ENCODE assay signal across 3 cellular contexts in the genomic region with DNA sequence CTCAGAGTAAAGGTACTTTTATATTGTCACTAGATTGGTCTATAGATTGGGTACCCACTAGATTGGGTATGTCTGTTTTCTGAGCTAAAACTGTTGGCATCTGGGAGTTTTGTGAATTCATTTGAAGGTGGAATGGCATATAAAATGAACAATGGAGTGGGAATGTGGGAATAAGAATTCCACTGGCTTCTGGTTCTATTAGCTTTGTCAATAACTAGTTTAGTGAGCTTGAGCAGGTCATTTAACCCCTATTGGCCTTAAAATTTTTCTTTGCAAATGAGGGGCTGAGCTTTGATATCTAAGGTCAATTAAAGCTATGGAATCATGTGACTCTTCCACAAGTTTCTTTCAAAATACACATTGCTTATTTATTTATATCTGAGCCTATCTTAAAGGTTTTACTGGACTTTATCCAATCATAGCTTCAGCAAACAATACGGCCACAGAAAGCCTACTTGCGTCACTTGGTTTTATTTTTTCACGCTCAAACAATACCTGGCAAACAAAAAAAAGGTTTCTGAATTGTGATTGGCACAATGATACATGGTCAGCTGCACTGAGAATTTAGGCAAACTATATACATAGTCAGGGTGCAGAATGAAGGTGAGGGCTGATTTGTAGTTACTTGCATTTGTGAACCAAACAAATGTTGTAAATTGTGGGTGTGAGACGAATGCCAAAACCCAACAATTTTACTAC.
TF ChIP-seq lines count a peak whose summit lies in the region.

No MANE protein-coding gene starts in this region.

TF ChIP-seq in HCT116, 20 proteins besides CTCF, POLR2A, EP300 and RAD21 (continues in another document):
- no peak for TF ChIP-seq ELF1 (IDR thresholded peaks at IDR 0.05; ENCODE audit: borderline replicate concordance, low read depth)
- TF ChIP-seq SIN3A (IDR thresholded peaks at IDR 0.05; ENCODE audit: low read depth), result no peak
- TF ChIP-seq CBX3 (IDR thresholded peaks at IDR 0.05; ENCODE audit: low read depth), result no peak
- TF ChIP-seq TCF7L2 (IDR thresholded peaks at IDR 0.05; ENCODE audit: borderline replicate concordance, extremely low read depth, insufficient read depth, insufficient read length), result no peak
- no peak for TF ChIP-seq SRF (IDR thresholded peaks at IDR 0.05; ENCODE audit: low read depth)
- TF ChIP-seq YY1 (IDR thresholded peaks at IDR 0.05; ENCODE audit: extremely low read depth, insufficient replicate concordance, low read depth, low read length), result no peak
- no peak for TF ChIP-seq EZH2phosphoT487 (IDR thresholded peaks at IDR 0.05; ENCODE audit: borderline replicate concordance)
- TF ChIP-seq ZNF274 (IDR thresholded peaks at IDR 0.05; ENCODE audit: low read depth, low read length), result no peak
- no peak for TF ChIP-seq POLR2AphosphoS5 (IDR thresholded peaks at IDR 0.05; ENCODE audit: low read depth, low read length)
- TF ChIP-seq, protein P1, sequence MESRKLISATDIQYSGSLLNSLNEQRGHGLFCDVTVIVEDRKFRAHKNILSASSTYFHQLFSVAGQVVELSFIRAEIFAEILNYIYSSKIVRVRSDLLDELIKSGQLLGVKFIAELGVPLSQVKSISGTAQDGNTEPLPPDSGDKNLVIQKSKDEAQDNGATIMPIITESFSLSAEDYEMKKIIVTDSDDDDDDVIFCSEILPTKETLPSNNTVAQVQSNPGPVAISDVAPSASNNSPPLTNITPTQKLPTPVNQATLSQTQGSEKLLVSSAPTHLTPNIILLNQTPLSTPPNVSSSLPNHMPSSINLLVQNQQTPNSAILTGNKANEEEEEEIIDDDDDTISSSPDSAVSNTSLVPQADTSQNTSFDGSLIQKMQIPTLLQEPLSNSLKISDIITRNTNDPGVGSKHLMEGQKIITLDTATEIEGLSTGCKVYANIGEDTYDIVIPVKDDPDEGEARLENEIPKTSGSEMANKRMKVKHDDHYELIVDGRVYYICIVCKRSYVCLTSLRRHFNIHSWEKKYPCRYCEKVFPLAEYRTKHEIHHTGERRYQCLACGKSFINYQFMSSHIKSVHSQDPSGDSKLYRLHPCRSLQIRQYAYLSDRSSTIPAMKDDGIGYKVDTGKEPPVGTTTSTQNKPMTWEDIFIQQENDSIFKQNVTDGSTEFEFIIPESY (IDR thresholded peaks at IDR 0.05; ENCODE audit: extremely low read depth, insufficient replicate concordance, low read length), result no peak
- TF ChIP-seq EZH2 (IDR thresholded peaks at IDR 0.05), result no peak
- TF ChIP-seq FOSL1 (IDR thresholded peaks at IDR 0.05; ENCODE audit: low read depth), result no peak
- TF ChIP-seq JUND (IDR thresholded peaks at IDR 0.05), result no peak
- no peak for TF ChIP-seq EGR1 (IDR thresholded peaks at IDR 0.05; ENCODE audit: low read depth)
- TF ChIP-seq SP1 (IDR thresholded peaks at IDR 0.05; ENCODE audit: low read depth), result no peak
- TF ChIP-seq, protein P2, sequence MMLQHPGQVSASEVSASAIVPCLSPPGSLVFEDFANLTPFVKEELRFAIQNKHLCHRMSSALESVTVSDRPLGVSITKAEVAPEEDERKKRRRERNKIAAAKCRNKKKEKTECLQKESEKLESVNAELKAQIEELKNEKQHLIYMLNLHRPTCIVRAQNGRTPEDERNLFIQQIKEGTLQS (IDR thresholded peaks at IDR 0.05), result no peak

TF ChIP-seq in K562, 482 proteins besides CTCF, POLR2A, EP300 and RAD21:
- TF ChIP-seq ESRRA (IDR thresholded peaks at IDR 0.05; ENCODE audit: borderline replicate concordance, low read depth) (no peak), TBP (optimal IDR thresholded peaks at IDR 0.05; ENCODE audit: low read depth, low read length) (no peak), YBX1 (IDR thresholded peaks at IDR 0.05) (no peak), ZNF354B (CRISPR knock-in tag; IDR thresholded peaks at IDR 0.05) (no peak)
- TF ChIP-seq, protein P1 (CRISPR knock-in tag; IDR thresholded peaks at IDR 0.05), result no peak
- TF ChIP-seq, protein P3, sequence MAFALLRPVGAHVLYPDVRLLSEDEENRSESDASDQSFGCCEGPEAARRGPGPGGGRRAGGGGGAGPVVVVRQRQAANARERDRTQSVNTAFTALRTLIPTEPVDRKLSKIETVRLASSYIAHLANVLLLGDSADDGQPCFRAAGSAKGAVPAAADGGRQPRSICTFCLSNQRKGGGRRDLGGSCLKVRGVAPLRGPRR (CRISPR knock-in tag; IDR thresholded peaks at IDR 0.05), result no peak
- TF ChIP-seq, protein P4, sequence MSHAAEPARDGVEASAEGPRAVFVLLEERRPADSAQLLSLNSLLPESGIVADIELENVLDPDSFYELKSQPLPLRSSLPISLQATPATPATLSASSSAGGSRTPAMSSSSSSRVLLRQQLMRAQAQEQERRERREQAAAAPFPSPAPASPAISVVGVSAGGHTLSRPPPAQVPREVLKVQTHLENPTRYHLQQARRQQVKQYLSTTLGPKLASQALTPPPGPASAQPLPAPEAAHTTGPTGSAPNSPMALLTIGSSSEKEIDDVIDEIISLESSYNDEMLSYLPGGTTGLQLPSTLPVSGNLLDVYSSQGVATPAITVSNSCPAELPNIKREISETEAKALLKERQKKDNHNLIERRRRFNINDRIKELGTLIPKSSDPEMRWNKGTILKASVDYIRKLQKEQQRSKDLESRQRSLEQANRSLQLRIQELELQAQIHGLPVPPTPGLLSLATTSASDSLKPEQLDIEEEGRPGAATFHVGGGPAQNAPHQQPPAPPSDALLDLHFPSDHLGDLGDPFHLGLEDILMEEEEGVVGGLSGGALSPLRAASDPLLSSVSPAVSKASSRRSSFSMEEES (CRISPR knock-in tag; IDR thresholded peaks at IDR 0.05), result peak; percentile 57

TF ChIP-seq in GM23338, 12 proteins besides CTCF, POLR2A, EP300 and RAD21:
- TF ChIP-seq, protein P5, sequence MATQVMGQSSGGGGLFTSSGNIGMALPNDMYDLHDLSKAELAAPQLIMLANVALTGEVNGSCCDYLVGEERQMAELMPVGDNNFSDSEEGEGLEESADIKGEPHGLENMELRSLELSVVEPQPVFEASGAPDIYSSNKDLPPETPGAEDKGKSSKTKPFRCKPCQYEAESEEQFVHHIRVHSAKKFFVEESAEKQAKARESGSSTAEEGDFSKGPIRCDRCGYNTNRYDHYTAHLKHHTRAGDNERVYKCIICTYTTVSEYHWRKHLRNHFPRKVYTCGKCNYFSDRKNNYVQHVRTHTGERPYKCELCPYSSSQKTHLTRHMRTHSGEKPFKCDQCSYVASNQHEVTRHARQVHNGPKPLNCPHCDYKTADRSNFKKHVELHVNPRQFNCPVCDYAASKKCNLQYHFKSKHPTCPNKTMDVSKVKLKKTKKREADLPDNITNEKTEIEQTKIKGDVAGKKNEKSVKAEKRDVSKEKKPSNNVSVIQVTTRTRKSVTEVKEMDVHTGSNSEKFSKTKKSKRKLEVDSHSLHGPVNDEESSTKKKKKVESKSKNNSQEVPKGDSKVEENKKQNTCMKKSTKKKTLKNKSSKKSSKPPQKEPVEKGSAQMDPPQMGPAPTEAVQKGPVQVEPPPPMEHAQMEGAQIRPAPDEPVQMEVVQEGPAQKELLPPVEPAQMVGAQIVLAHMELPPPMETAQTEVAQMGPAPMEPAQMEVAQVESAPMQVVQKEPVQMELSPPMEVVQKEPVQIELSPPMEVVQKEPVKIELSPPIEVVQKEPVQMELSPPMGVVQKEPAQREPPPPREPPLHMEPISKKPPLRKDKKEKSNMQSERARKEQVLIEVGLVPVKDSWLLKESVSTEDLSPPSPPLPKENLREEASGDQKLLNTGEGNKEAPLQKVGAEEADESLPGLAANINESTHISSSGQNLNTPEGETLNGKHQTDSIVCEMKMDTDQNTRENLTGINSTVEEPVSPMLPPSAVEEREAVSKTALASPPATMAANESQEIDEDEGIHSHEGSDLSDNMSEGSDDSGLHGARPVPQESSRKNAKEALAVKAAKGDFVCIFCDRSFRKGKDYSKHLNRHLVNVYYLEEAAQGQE (IDR thresholded peaks at IDR 0.05; ENCODE audit: unreplicated experiment), result no peak
- TF ChIP-seq ZNF114 (CRISPR knock-in tag; IDR thresholded peaks at IDR 0.05) (no peak), NANOG (IDR thresholded peaks at IDR 0.05; ENCODE audit: borderline replicate concordance) (no peak), ZNF331 (CRISPR knock-in tag; IDR thresholded peaks at IDR 0.05; ENCODE audit: low read depth) (no peak), CREB1 (CRISPR knock-in tag; IDR thresholded peaks at IDR 0.05; ENCODE audit: low read depth) (no peak), EZH2 (IDR thresholded peaks at IDR 0.05; ENCODE audit: low read depth, unreplicated experiment) (no peak), STAT1 (IDR thresholded peaks at IDR 0.05; ENCODE audit: unreplicated experiment) (no peak), EZH2phosphoT487 (IDR thresholded peaks at IDR 0.05; ENCODE audit: unreplicated experiment) (no peak), POLR2AphosphoS5 (IDR thresholded peaks at IDR 0.05; ENCODE audit: low read depth) (no peak), JUNB (IDR thresholded peaks at IDR 0.05; ENCODE audit: unreplicated experiment) (no peak)
- TF ChIP-seq, protein P6, sequence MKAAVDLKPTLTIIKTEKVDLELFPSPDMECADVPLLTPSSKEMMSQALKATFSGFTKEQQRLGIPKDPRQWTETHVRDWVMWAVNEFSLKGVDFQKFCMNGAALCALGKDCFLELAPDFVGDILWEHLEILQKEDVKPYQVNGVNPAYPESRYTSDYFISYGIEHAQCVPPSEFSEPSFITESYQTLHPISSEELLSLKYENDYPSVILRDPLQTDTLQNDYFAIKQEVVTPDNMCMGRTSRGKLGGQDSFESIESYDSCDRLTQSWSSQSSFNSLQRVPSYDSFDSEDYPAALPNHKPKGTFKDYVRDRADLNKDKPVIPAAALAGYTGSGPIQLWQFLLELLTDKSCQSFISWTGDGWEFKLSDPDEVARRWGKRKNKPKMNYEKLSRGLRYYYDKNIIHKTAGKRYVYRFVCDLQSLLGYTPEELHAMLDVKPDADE (IDR thresholded peaks at IDR 0.05), result no peak
- TF ChIP-seq, protein P7, sequence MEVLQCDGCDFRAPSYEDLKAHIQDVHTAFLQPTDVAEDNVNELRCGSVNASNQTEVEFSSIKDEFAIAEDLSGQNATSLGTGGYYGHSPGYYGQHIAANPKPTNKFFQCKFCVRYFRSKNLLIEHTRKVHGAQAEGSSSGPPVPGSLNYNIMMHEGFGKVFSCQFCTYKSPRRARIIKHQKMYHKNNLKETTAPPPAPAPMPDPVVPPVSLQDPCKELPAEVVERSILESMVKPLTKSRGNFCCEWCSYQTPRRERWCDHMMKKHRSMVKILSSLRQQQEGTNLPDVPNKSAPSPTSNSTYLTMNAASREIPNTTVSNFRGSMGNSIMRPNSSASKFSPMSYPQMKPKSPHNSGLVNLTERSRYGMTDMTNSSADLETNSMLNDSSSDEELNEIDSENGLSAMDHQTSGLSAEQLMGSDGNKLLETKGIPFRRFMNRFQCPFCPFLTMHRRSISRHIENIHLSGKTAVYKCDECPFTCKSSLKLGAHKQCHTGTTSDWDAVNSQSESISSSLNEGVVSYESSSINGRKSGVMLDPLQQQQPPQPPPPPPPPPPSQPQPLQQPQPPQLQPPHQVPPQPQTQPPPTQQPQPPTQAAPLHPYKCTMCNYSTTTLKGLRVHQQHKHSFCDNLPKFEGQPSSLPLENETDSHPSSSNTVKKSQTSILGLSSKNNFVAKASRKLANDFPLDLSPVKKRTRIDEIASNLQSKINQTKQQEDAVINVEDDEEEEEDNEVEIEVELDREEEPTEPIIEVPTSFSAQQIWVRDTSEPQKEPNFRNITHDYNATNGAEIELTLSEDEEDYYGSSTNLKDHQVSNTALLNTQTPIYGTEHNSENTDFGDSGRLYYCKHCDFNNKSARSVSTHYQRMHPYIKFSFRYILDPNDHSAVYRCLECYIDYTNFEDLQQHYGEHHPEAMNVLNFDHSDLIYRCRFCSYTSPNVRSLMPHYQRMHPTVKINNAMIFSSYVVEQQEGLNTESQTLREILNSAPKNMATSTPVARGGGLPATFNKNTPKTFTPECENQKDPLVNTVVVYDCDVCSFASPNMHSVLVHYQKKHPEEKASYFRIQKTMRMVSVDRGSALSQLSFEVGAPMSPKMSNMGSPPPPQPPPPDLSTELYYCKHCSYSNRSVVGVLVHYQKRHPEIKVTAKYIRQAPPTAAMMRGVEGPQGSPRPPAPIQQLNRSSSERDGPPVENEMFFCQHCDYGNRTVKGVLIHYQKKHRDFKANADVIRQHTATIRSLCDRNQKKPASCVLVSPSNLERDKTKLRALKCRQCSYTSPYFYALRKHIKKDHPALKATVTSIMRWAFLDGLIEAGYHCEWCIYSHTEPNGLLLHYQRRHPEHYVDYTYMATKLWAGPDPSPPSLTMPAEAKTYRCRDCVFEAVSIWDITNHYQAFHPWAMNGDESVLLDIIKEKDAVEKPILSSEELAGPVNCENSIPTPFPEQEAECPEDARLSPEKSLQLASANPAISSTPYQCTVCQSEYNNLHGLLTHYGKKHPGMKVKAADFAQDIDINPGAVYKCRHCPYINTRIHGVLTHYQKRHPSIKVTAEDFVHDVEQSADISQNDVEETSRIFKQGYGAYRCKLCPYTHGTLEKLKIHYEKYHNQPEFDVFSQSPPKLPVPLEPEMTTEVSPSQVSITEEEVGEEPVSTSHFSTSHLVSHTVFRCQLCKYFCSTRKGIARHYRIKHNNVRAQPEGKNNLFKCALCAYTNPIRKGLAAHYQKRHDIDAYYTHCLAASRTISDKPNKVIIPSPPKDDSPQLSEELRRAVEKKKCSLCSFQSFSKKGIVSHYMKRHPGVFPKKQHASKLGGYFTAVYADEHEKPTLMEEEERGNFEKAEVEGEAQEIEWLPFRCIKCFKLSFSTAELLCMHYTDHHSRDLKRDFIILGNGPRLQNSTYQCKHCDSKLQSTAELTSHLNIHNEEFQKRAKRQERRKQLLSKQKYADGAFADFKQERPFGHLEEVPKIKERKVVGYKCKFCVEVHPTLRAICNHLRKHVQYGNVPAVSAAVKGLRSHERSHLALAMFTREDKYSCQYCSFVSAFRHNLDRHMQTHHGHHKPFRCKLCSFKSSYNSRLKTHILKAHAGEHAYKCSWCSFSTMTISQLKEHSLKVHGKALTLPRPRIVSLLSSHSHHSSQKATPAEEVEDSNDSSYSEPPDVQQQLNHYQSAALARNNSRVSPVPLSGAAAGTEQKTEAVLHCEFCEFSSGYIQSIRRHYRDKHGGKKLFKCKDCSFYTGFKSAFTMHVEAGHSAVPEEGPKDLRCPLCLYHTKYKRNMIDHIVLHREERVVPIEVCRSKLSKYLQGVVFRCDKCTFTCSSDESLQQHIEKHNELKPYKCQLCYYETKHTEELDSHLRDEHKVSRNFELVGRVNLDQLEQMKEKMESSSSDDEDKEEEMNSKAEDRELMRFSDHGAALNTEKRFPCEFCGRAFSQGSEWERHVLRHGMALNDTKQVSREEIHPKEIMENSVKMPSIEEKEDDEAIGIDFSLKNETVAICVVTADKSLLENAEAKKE (CRISPR knock-in tag; IDR thresholded peaks at IDR 0.05), result no peak
